ENCODE assay signal across 8 cellular contexts in the genomic region with DNA sequence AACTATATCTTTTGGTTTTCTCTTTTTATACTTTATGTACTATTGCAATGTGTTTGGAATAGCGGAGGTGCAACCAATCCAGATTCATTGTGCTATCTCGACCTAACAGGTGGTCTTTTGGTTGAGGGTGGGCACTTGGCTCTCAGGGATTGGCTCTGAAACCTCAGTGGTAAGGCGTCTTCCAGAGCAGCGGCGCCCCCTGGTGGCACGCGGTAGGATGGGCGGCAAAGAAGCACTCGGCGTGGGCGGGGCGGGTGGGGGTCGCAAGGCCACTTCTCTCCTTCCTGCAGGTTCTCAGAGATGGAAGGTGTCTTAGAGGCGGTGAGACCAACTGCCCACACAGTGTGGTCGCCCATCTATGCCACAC. TPM values are rescaled to one million over a fixed set of nuclear protein-coding genes. Genes with fewer than 3 reads are reported as not detected.
DNase-seq lines count a peak whose midpoint lies in the region; ATAC-seq and TF ChIP-seq lines count a peak whose summit lies in the region.

No MANE protein-coding gene starts in this region.

- H3K4me3 ChIP-seq in BLaER1 = peak overlapping the region; percentile 68
- peak overlapping the region; percentile 52 to 54 for H3K4me3 ChIP-seq in gastroesophageal sphincter
- peak overlapping the region; percentile 84 for H3K4me3 ChIP-seq in thoracic aorta

- no peaks in the 10 kb centered on the region for H4K20me1 ChIP-seq in BLaER1

- no peaks in the 10 kb centered on the region for H3K36me3 ChIP-seq in BLaER1
- no peaks in the 10 kb centered on the region for H3K36me3 ChIP-seq in gastroesophageal sphincter
- H3K36me3 ChIP-seq in thoracic aorta = no peaks in the 10 kb centered on the region

- no peaks in the 10 kb centered on the region for H3K9me3 ChIP-seq in BLaER1
- H3K9me3 ChIP-seq in gastroesophageal sphincter = no peaks in the 10 kb centered on the region
- no peaks in the 10 kb centered on the region for H3K9me3 ChIP-seq in thoracic aorta

- ATAC-seq in GM19324 (IDR thresholded peaks at IDR 0.05; ENCODE audit: low FRiP score, unreplicated experiment) (peak; percentile 42), gastroesophageal sphincter (peak; percentile 69), omental fat pad (ENCODE audit: low FRiP score) (peak; percentile 52), thoracic aorta (ENCODE audit: insufficient number of reproducible peaks, low FRiP score, low read depth) (peak; percentile 67)

- peaks cover 54% of the 10 kb centered on the region for H3K4me1 ChIP-seq in BLaER1
- H3K4me1 ChIP-seq in gastroesophageal sphincter = peaks cover 0 to 9% (median 0%) of the 10 kb centered on the region in 3 donors
- H3K4me1 ChIP-seq in thoracic aorta (ENCODE audit: control insufficient read depth in 1 of 2, low read depth in 2 of 2) = peaks cover 0 to 7% of the 10 kb centered on the region in 2 donors

- H3K27me3 ChIP-seq in BLaER1 (no peaks in the 10 kb centered on the region), gastroesophageal sphincter (no peaks in the 10 kb centered on the region), thoracic aorta (replicated peaks; ENCODE audit: insufficient read depth) (no peaks in the 10 kb centered on the region)

- peak; percentile 34 for DNase-seq in HPDE6-E6E7 (ENCODE audit: extremely low spot score)
- DNase-seq in RKO (ENCODE audit: low spot score) = peak; percentile 49
- DNase-seq in activated T-helper 9 cell treated with anti-CD3 and anti-CD28 coated beads, Interleukin-2, amount 50 U/mL, for 16 hours (ENCODE audit: low read depth) = peak; percentile 63
- peak; percentile 77 for DNase-seq in omental fat pad (ENCODE audit: low spot score)
- no peak for DNase-seq in thoracic aorta (ENCODE audit: low spot score)

- H3K4me2 ChIP-seq in BLaER1 = peak overlapping the region; percentile 98

- WGBS in gastroesophageal sphincter (ENCODE audit: low coverage in 1 of 2), 2 donors = 7 to 18% methylated on average over 4 to 5 of the region's 15 CpGs

- H3K27ac ChIP-seq in BLaER1 (no peak overlapping the region), gastroesophageal sphincter (peak overlapping the region in 3 of 4 donors; percentile 56 to 72 (median 59)), thoracic aorta (peak overlapping the region in 1 of 2 donors; percentile 61)

- TF ChIP-seq EP300 in gastroesophageal sphincter (IDR thresholded peaks at IDR 0.05) = no peak

- no peak for TF ChIP-seq POLR2A in gastroesophageal sphincter (IDR thresholded peaks at IDR 0.05)

- no peak overlapping the region for H3K9ac ChIP-seq in BLaER1

- TF ChIP-seq CTCF in gastroesophageal sphincter (IDR thresholded peaks at IDR 0.05) (peak; percentile 53 to 88 (median 74)), omental fat pad (IDR thresholded peaks at IDR 0.05) (no peak), thoracic aorta (IDR thresholded peaks at IDR 0.05) (peak; percentile 93)

RNA-seq across cellular contexts. Expression of a gene that starts 19.2 kb away (rescaled TPM):
- total RNA-seq in gastroesophageal sphincter (not detected), omental fat pad (not detected), thoracic aorta (not detected)

RNA-seq across cellular contexts. Expression of a gene that starts 53.7 kb away (rescaled TPM):
- total RNA-seq in gastroesophageal sphincter (10 to 100 TPM; 19.4 to 38.1 (median 23.3) TPM), omental fat pad (10 to 100 TPM; 25.8 to 38.0 (median 34.4) TPM), thoracic aorta (10 to 100 TPM; 22.1 to 27.3 TPM)

Comparison
In these comparisons a context has a peak if more than half of its experiments do, and no peak if none do; other contexts are left out.
1. CTCF ChIP-seq: peak in gastroesophageal sphincter (4 of 4) and thoracic aorta (single experiment); none in omental fat pad (0 of 3).
2. Peak in every context shown above with its lines, with median percentiles within 50 percentile points of each other: H3K4me3 ChIP-seq and ATAC-seq.